ENCODE assay signal across 12 cellular contexts in genomic region chr3:23671901-23672589, GRCh38.
DNase-seq lines count a peak whose midpoint lies in the region; ATAC-seq and TF ChIP-seq lines count a peak whose summit lies in the region.
"Had no signal": no experiment of that assay in that cellular context is flagged by ENCODE, and none has a peak within 500 bp of the region (broad histone marks: within the 10 kb centered on the region; RNA-seq: fewer than 3 reads in every experiment).

No MANE protein-coding gene starts in this region.

- H3K27me3 ChIP-seq in breast epithelium, result no peaks in the 10 kb centered on the region
- peaks cover 0 to 8% (median 0%) of the 10 kb centered on the region in 4 donors for H3K27me3 ChIP-seq in esophagus muscularis mucosa

- H3K36me3 ChIP-seq in breast epithelium, result no peaks in the 10 kb centered on the region
- H3K36me3 ChIP-seq in esophagus muscularis mucosa, result no peaks in the 10 kb centered on the region
- H3K36me3 ChIP-seq in urinary bladder (ENCODE audit: insufficient read depth), result no peaks in the 10 kb centered on the region

- no peak overlapping the region for H3K4me3 Mint-ChIP-seq in MCF 10A (ENCODE audit: unreplicated experiment)
- peak overlapping the region in 6 of 8 donors; percentile 69 to 86 (median 76) for H3K4me3 Mint-ChIP-seq in naive B cell

- no peaks in the 10 kb centered on the region for H3K9me3 ChIP-seq in breast epithelium
- no peaks in the 10 kb centered on the region for H3K9me3 ChIP-seq in esophagus muscularis mucosa

- DNase-seq in breast epithelium (ENCODE audit: low spot score in 2 of 2) (no peak), MCF 10A (ENCODE audit: unreplicated experiment) (no peak), esophagus muscularis mucosa (ENCODE audit: extremely low spot score) (no peak), naive B cell (no peak), iPS-NIHi7 (ENCODE audit: extremely low spot score) (no peak), SW 1271 (lab: John Stamatoyannopoulos, UW) (no peak)
- DNase-seq: naive thymus-derived CD8-positive, alpha-beta T cell; NCI-H526 treated with DMSO at 0.1 percent for 48 hours; T-helper 2 cell had no signal

- WGBS in esophagus muscularis mucosa, result 27% methylated on average over 36 of the region's 36 CpGs
- 39% methylated on average over 36 of the region's 36 CpGs for WGBS in urinary bladder

- H3K27me3 Mint-ChIP-seq in MCF 10A (ENCODE audit: insufficient read depth, unreplicated experiment) (no peaks in the 10 kb centered on the region), naive B cell (peaks cover 21 to 36% (median 35%) of the 10 kb centered on the region in 3 donors)

- no peak for TF ChIP-seq EP300 in esophagus muscularis mucosa (IDR thresholded peaks at IDR 0.05)

- TF ChIP-seq POLR2A in breast epithelium (IDR thresholded peaks at IDR 0.05) (no peak), esophagus muscularis mucosa (IDR thresholded peaks at IDR 0.05; ENCODE audit: low read depth) (no peak)

- H3K4me3 ChIP-seq in breast epithelium (peak overlapping the region; percentile 31 to 58 (median 39)), esophagus muscularis mucosa (peak overlapping the region; percentile 44 to 58 (median 50)), urinary bladder (ENCODE audit: low read depth, low read length) (peak overlapping the region; percentile 9)

- peak; percentile 57 to 67 for ATAC-seq in naive B cell (ENCODE audit: low read depth in 2 of 2)
- no peak for ATAC-seq in GM19395 (IDR thresholded peaks at IDR 0.05; ENCODE audit: unreplicated experiment)
- ATAC-seq: naive thymus-derived CD8-positive, alpha-beta T cell had no signal

- H3K27ac Mint-ChIP-seq in MCF 10A (ENCODE audit: low read depth, unreplicated experiment) (no peak overlapping the region), naive B cell (peak overlapping the region in 1 of 6 donors; percentile 76)
- H3K27ac Mint-ChIP-seq: activated T-helper 2 cell treated with anti-CD3 and anti-CD28 coated beads, Interferon-gamma antibody, Interleukin-2, Interleukin-4, amounts not matched to agents 10 μg/mL and 5 μg/mL and 100 μg/mL, durations not matched to agents 14 hours and 24 hours and 36 hours; naive thymus-derived CD8-positive, alpha-beta T cell had no signal

- H3K4me1 Mint-ChIP-seq in MCF 10A (ENCODE audit: insufficient read depth, unreplicated experiment), result peaks cover 17% of the 10 kb centered on the region
- peaks cover 8 to 25% (median 12%) of the 10 kb centered on the region in 3 donors for H3K4me1 Mint-ChIP-seq in naive B cell

- POLR2A ChIA-PET in MCF 10A (lab: Yijun Ruan, JAX), result no interaction called here

- no peaks in the 10 kb centered on the region for H3K4me1 ChIP-seq in breast epithelium
- peaks cover 0 to 12% (median 10%) of the 10 kb centered on the region in 4 donors for H3K4me1 ChIP-seq in esophagus muscularis mucosa
- H3K4me1 ChIP-seq in urinary bladder (ENCODE audit: insufficient read depth), result no peaks in the 10 kb centered on the region

- H3K9me3 Mint-ChIP-seq in MCF 10A (ENCODE audit: unreplicated experiment) (no peaks in the 10 kb centered on the region), naive B cell (no peaks in the 10 kb centered on the region)
- H3K9me3 Mint-ChIP-seq: activated T-helper 2 cell treated with anti-CD3 and anti-CD28 coated beads, Interferon-gamma antibody, Interleukin-2, Interleukin-4, amounts not matched to agents 10 μg/mL and 5 μg/mL and 100 μg/mL, durations not matched to agents 14 hours and 24 hours and 36 hours; naive thymus-derived CD8-positive, alpha-beta T cell had no signal

- CTCF ChIA-PET in MCF 10A (lab: Yijun Ruan, JAX), result no interaction called here

- TF ChIP-seq CTCF in breast epithelium (IDR thresholded peaks at IDR 0.05) (no peak), MCF 10A (IDR thresholded peaks at IDR 0.05; ENCODE audit: unreplicated experiment) (no peak), esophagus muscularis mucosa (IDR thresholded peaks at IDR 0.05) (peak in 1 of 3 experiments; percentile 13)

- H3K27ac ChIP-seq in breast epithelium (no peak overlapping the region), esophagus muscularis mucosa (replicated peaks in 1 of 4) (no peak overlapping the region), urinary bladder (ENCODE audit: low read depth) (no peak overlapping the region)

- intact Hi-C loops in breast epithelium (cut with DNase I; ENCODE audit: low total_unique reads), result no loop called here
- intact Hi-C loops in MCF 10A (cut with micrococcal nuclease), result no loop called here
- intact Hi-C loops in esophagus muscularis mucosa (cut with DNase I), result no loop called here

- no TSS peak for BruUV-seq in MCF 10A (replicated peaks; lab: Mats Ljungman, UMichigan)

- peaks cover 4% of the 10 kb centered on the region for H3K36me3 Mint-ChIP-seq in MCF 10A (ENCODE audit: insufficient read depth, unreplicated experiment)
- no peaks in the 10 kb centered on the region for H3K36me3 Mint-ChIP-seq in naive B cell
- H3K36me3 Mint-ChIP-seq: naive thymus-derived CD8-positive, alpha-beta T cell had no signal
